Comparison of ENCODE assay signal across 28 cellular contexts in the genomic region with DNA sequence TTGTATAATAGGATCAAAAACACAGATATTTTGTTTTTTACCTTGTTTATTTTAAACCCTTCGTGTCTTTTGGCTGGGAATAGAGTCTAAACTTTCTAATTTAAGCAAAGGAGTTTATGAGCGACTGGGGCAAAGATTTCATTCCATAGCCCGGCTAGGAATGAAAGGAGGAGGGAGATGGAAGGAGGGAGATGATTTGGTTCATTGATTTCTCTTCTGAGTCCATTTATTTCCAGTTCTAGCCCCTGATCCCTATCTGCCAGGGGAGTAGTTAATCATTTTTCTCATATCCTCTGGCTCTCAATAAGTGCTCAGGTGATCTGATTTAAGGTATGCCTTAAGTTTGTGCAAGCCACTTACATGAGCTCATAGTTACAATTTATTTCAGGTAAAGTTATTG.
"Had no signal": no experiment of that assay in that cellular context is flagged by ENCODE, and none has a peak within 500 bp of the region (broad histone marks: within the 10 kb centered on the region; RNA-seq: fewer than 3 reads in every experiment).

No MANE protein-coding gene starts in this region.

- ATAC-seq: foreskin keratinocyte; heart right ventricle; left cardiac atrium; lower lobe of right lung; natural killer cell; pancreas; sciatic nerve; stimulated activated naive CD8-positive, alpha-beta T cell treated with anti-CD3 and anti-CD28 coated beads, Interleukin-15, amount 100 ng/mL, for 72 hours; upper lobe of right lung had no signal

- H3K4me2 ChIP-seq: smooth muscle cell had no signal

- FAIRE-seq: pancreas had no signal

- H3K36me3 ChIP-seq: esophagus muscularis mucosa, heart right ventricle, left ventricle myocardium inferior, lower lobe of right lung, neutrophil, pancreas, suprapubic skin, transverse colon, upper lobe of right lung, uterus had no signal

- H3K27me3 ChIP-seq: esophagus muscularis mucosa, foreskin keratinocyte, heart right ventricle, neutrophil, pancreas, suprapubic skin, transverse colon, upper lobe of right lung, uterus had no signal

- DNase-seq: cerebellar nuclear complex; cortex of kidney; foreskin keratinocyte; glutamatergic neuron; heart right ventricle; hippocampal formation; immature natural killer cell; islet precursor cell; left cardiac atrium; left ventricle myocardium inferior; lower lobe of right lung; natural killer cell; pancreas; stimulated activated CD4-positive, alpha-beta T cell treated with anti-CD3 and anti-CD28 coated beads, Interleukin-12 subunit alpha, Interleukin-12 subunit beta, amount 100 ng/mL, for 4 hours; stimulated activated CD4-positive, alpha-beta T cell treated with anti-CD3 and anti-CD28 coated beads, Interleukin-1b, Interleukin-23, amount 100 ng/mL, for 48 hours; stimulated activated CD4-positive, alpha-beta T cell treated with anti-CD3 and anti-CD28 coated beads, Interleukin-4, amount 100 ng/mL, for 1 hour; stimulated activated CD8-positive, alpha-beta memory T cell treated with anti-CD3 and anti-CD28 coated beads, Interleukin-4, amount 100 ng/mL, for 48 hours; stimulated activated naive CD4-positive, alpha-beta T cell; stimulated activated naive CD8-positive, alpha-beta T cell treated with anti-CD3 and anti-CD28 coated beads, Interleukin-15, amount 100 ng/mL, for 72 hours; transverse colon; upper lobe of right lung; uterus had no signal

- H3K27ac ChIP-seq: epithelial cell of prostate, esophagus muscularis mucosa, foreskin keratinocyte, heart right ventricle, left ventricle myocardium inferior, lower lobe of right lung, neutrophil, pancreas, suprapubic skin, transverse colon, upper lobe of right lung, uterus had no signal

- H3K4me3 ChIP-seq: esophagus muscularis mucosa, heart right ventricle, left ventricle myocardium inferior, lower lobe of right lung, pancreas, smooth muscle cell, suprapubic skin, transverse colon, upper lobe of right lung, uterus had no signal

- H3K9me3 ChIP-seq: esophagus muscularis mucosa, left ventricle myocardium inferior, lower lobe of right lung, neutrophil, pancreas, suprapubic skin, transverse colon, upper lobe of right lung, uterus had no signal

- H3K4me1 ChIP-seq: esophagus muscularis mucosa, foreskin keratinocyte, heart right ventricle, left ventricle myocardium inferior, lower lobe of right lung, pancreas, suprapubic skin, transverse colon, upper lobe of right lung, uterus had no signal
